ENCODE assay signal across 12 cellular contexts in genomic region chr3:66856555-66856954, GRCh38.
DNase-seq lines count a peak whose midpoint lies in the region; ATAC-seq and TF ChIP-seq lines count a peak whose summit lies in the region.
"Had no signal": no experiment of that assay in that cellular context is flagged by ENCODE, and none has a peak within 500 bp of the region (broad histone marks: within the 10 kb centered on the region; RNA-seq: fewer than 3 reads in every experiment).

No MANE protein-coding gene starts in this region.

- ATAC-seq in GM19372 (IDR thresholded peaks at IDR 0.05; ENCODE audit: low read depth, unreplicated experiment) = peak; percentile 89
- peak; percentile 61 for ATAC-seq in HG02885 (IDR thresholded peaks at IDR 0.05; ENCODE audit: poor library complexity, unreplicated experiment)
- ATAC-seq in stimulated activated memory B cell treated with anti-CD40 and anti-IgM and Interleukin-4, amounts not matched to agents 10 μg/mL and 1 μg/mL and 100 μg/mL, for 72 hours = peak; percentile 86
- ATAC-seq in PC-3 = no peak

- no peak overlapping the region for H3K27ac ChIP-seq in PC-3 (ENCODE audit: low read length)
- H3K27ac ChIP-seq: epithelial cell of prostate had no signal

- no peaks in the 10 kb centered on the region for H3K9me3 ChIP-seq in PC-3 (ENCODE audit: low read length)
- H3K9me3 ChIP-seq: HAP-1 had no signal

- no peak overlapping the region for H3K9ac ChIP-seq in PC-3 (ENCODE audit: low read length)

- H3K27me3 Mint-ChIP-seq in stimulated activated memory B cell treated with anti-CD40 and anti-IgM and Interleukin-4, amounts not matched to agents 10 μg/mL and 1 μg/mL and 100 μg/mL, for 72 hours = peaks cover 9% of the 10 kb centered on the region

- no TSS peak for BruUV-seq in PC-3 (replicated peaks; lab: Mats Ljungman, UMichigan)

- no peaks in the 10 kb centered on the region for H4K20me1 ChIP-seq in PC-3 (ENCODE audit: low read length)

- DNase-seq in LHCN-M2 (ENCODE audit: low read depth) (peak; percentile 1), PC-3 (no peak), posterior vena cava (ENCODE audit: low spot score) (no peak)
- DNase-seq in stimulated activated CD8-positive, alpha-beta memory T cell treated with anti-CD3 and anti-CD28 coated beads, Interleukin-4, amount 100 ng/mL, for 48 hours = no peak
- DNase-seq: anterior cingulate cortex; NCI-H1092; stimulated activated CD4-positive, alpha-beta T cell treated with anti-CD3 and anti-CD28 coated beads, Interleukin-1b, Interleukin-23, amount 100 ng/mL, for 48 hours had no signal

- no peak overlapping the region for H3K4me2 ChIP-seq in PC-3 (ENCODE audit: low read length)

- no peak overlapping the region for H2AFZ ChIP-seq in PC-3 (ENCODE audit: low read length)

- POLR2A ChIA-PET in PC-3 (lab: Charles Lee; ENCODE audit: unreplicated experiment) = no interaction called here

- no peaks in the 10 kb centered on the region for H3K36me3 Mint-ChIP-seq in stimulated activated memory B cell treated with anti-CD40 and anti-IgM and Interleukin-4, amounts not matched to agents 10 μg/mL and 1 μg/mL and 100 μg/mL, for 72 hours

- H3K9me2 ChIP-seq in PC-3 (replicated peaks; ENCODE audit: low read length) = no peaks in the 10 kb centered on the region

- CTCF ChIA-PET in PC-3 (lab: Charles Lee) = no interaction called here

- H3K4me3 ChIP-seq in PC-3 (ENCODE audit: low read length) = no peak overlapping the region
- H3K4me3 ChIP-seq: HAP-1 had no signal

- no peaks in the 10 kb centered on the region for H3K9me3 Mint-ChIP-seq in stimulated activated memory B cell treated with anti-CD40 and anti-IgM and Interleukin-4, amounts not matched to agents 10 μg/mL and 1 μg/mL and 100 μg/mL, for 72 hours

- H3K4me3 Mint-ChIP-seq in stimulated activated memory B cell treated with anti-CD40 and anti-IgM and Interleukin-4, amounts not matched to agents 10 μg/mL and 1 μg/mL and 100 μg/mL, for 72 hours = no peak overlapping the region

- TF ChIP-seq CTCF in PC-3 (conservative IDR thresholded peaks at IDR 0.05; ENCODE audit: low read depth, low read length) = no peak

- no peaks in the 10 kb centered on the region; the same call in 1 of the 2 replicates for H3K27me3 ChIP-seq in PC-3 (ENCODE audit: low read length)

- peaks cover 7% of the 10 kb centered on the region for H3K4me1 Mint-ChIP-seq in stimulated activated memory B cell treated with anti-CD40 and anti-IgM and Interleukin-4, amounts not matched to agents 10 μg/mL and 1 μg/mL and 100 μg/mL, for 72 hours

- H3K79me2 ChIP-seq in PC-3 (ENCODE audit: low read length) = no peaks in the 10 kb centered on the region

- intact Hi-C loops in PC-3 (cut with micrococcal nuclease) = no loop called here
- intact Hi-C loops in posterior vena cava (cut with DNase I) = no loop called here

- no peaks in the 10 kb centered on the region for H3K4me1 ChIP-seq in PC-3 (ENCODE audit: insufficient read depth, low read length)
- H3K4me1 ChIP-seq: HAP-1 had no signal

- H3K27ac Mint-ChIP-seq in stimulated activated memory B cell treated with anti-CD40 and anti-IgM and Interleukin-4, amounts not matched to agents 10 μg/mL and 1 μg/mL and 100 μg/mL, for 72 hours = peak overlapping the region; percentile 10

- no peaks in the 10 kb centered on the region for H3K36me3 ChIP-seq in PC-3 (ENCODE audit: low read depth, low read length)
- H3K36me3 ChIP-seq: HAP-1 had no signal

- no peaks in the 10 kb centered on the region for H3F3A ChIP-seq in PC-3 (ENCODE audit: low read length, unreplicated experiment)
